In genomic region chr17:56948491-56948890, GRCh38 we compare ENCODE assay signal across 23 cellular contexts.
"Had no signal": no experiment of that assay in that cellular context is flagged by ENCODE, and none has a peak within 500 bp of the region (broad histone marks: within the 10 kb centered on the region; RNA-seq: fewer than 3 reads in every experiment).

No MANE protein-coding gene starts in this region.

- H3K9me3 ChIP-seq: esophagus squamous epithelium, pancreas, prostate gland, sigmoid colon, testis, uterus had no signal

- H3K27ac ChIP-seq: esophagus squamous epithelium, pancreas, prostate gland, sigmoid colon, testis, uterus had no signal

- DNase-seq: activated CD4-positive, alpha-beta memory T cell treated with anti-CD3 and anti-CD28 coated beads, Interleukin-2, amount 10 ng/mL, durations not matched to agents 7 days and 5 days; activated CD4-positive, alpha-beta T cell treated with anti-CD3 and anti-CD28 coated beads, Interleukin-2, amount 10 ng/mL, durations not matched to agents 24 days and 14 days; activated CD4-positive, CD25-positive, alpha-beta regulatory T cell treated with anti-CD3 and anti-CD28 coated beads, Interleukin-2, amount 50 U/mL, for 72 hours; activated CD8-positive, alpha-beta memory T cell treated with anti-CD3 and anti-CD28 coated beads, Interleukin-2, amount 50 U/mL, for 48 hours; activated gamma-delta T cell; activated naive CD4-positive, alpha-beta T cell treated with anti-CD3 and anti-CD28 coated beads, Interleukin-2, amount 10 ng/mL, durations not matched to agents 7 days and 5 days; activated naive CD8-positive, alpha-beta T cell treated with anti-CD3 and anti-CD28 coated beads, Interleukin-2, amount 10 ng/mL, durations not matched to agents 7 days and 5 days; activated T-cell treated with anti-CD3 and anti-CD28 coated beads, Interleukin-2, amount 50 U/mL, for 24 hours; amniotic stem cell; dermis blood vessel endothelial cell; effector CD4-positive, alpha-beta T cell; esophagus squamous epithelium; islet precursor cell; left cardiac atrium; naive B cell; nucleus accumbens; pancreas; sigmoid colon; stimulated activated naive CD4-positive, alpha-beta T cell; T-helper 2 cell; testis; uterus had no signal

- H3K27me3 ChIP-seq: esophagus squamous epithelium, pancreas, sigmoid colon, testis, uterus had no signal

- H3K4me1 ChIP-seq: esophagus squamous epithelium, pancreas, prostate gland, sigmoid colon, testis, uterus had no signal

- ATAC-seq: left cardiac atrium, pancreas had no signal

- H3K4me3 ChIP-seq: esophagus squamous epithelium, pancreas, prostate gland, sigmoid colon, testis, uterus had no signal
